In the genomic region with DNA sequence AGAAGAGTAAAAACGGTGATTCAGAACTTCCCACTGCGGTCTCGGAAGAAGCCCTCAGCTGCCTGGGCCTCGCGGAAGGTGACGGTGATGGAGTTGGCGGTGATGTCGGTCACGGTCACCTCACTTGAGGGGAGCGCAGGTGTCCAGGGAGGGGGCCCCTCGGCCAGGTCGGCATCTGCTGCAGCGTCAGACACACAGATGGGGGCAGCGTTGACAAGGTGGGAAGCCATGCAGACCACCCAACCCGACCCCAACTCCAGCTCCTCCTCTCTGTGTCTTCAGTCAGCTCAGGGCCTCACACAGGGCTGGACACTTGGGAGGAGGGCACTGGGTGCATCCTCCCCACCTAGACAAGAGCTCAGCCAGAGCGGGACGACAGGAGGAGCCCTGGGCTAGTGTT, we compare ENCODE assay signal across 16 cellular contexts. TPM values are rescaled to one million over a fixed set of nuclear protein-coding genes. Genes with fewer than 3 reads are reported as not detected.
DNase-seq lines count a peak whose midpoint lies in the region; ATAC-seq and TF ChIP-seq lines count a peak whose summit lies in the region.
"Had no signal": no experiment of that assay in that cellular context is flagged by ENCODE, and none has a peak within 500 bp of the region (broad histone marks: within the 10 kb centered on the region; RNA-seq: fewer than 3 reads in every experiment).

No MANE protein-coding gene starts in this region.

- ATAC-seq in stimulated activated naive B cell treated with anti-CD40 and anti-IgM and Interleukin-4, amounts not matched to agents 10 μg/mL and 1 μg/mL and 100 μg/mL, for 72 hours (replicated peaks), result no peak
- ATAC-seq in GM18511 (IDR thresholded peaks at IDR 0.05; ENCODE audit: unreplicated experiment), result no peak
- ATAC-seq in stimulated activated naive CD8-positive, alpha-beta T cell treated with anti-CD3 and anti-CD28 coated beads, Interleukin-15, amount 100 ng/mL, for 72 hours, result no peak
- ATAC-seq: A549; CD8-positive, alpha-beta T cell had no signal

- H3K27me3 Mint-ChIP-seq in chondrocyte (ENCODE audit: low read depth) (no peaks in the 10 kb centered on the region), osteocyte (ENCODE audit: unreplicated experiment) (no peaks in the 10 kb centered on the region)
- H3K27me3 Mint-ChIP-seq in stimulated activated naive B cell treated with anti-CD40 and anti-IgM and Interleukin-4, amounts not matched to agents 10 μg/mL and 1 μg/mL and 100 μg/mL, for 72 hours, result no peaks in the 10 kb centered on the region
- H3K27me3 Mint-ChIP-seq in activated naive CD8-positive, alpha-beta T cell treated with anti-CD3 and anti-CD28 coated beads for 36 hours, result no peaks in the 10 kb centered on the region
- no peaks in the 10 kb centered on the region for H3K27me3 Mint-ChIP-seq in stimulated activated naive CD8-positive, alpha-beta T cell treated with anti-CD3 and anti-CD28 coated beads, Interleukin-15, amount 100 ng/mL, for 72 hours

- H3K36me3 Mint-ChIP-seq in chondrocyte (ENCODE audit: low read depth) (no peaks in the 10 kb centered on the region), osteocyte (ENCODE audit: unreplicated experiment) (peaks cover 3% of the 10 kb centered on the region)
- H3K36me3 Mint-ChIP-seq in stimulated activated naive B cell treated with anti-CD40 and anti-IgM and Interleukin-4, amounts not matched to agents 10 μg/mL and 1 μg/mL and 100 μg/mL, for 72 hours, result peaks cover 4 to 7% of the 10 kb centered on the region in 2 donors
- H3K36me3 Mint-ChIP-seq in activated naive CD8-positive, alpha-beta T cell treated with anti-CD3 and anti-CD28 coated beads for 36 hours, result no peaks in the 10 kb centered on the region

- no peaks in the 10 kb centered on the region for H3K9me3 Mint-ChIP-seq in chondrocyte (ENCODE audit: low read depth)
- H3K9me3 Mint-ChIP-seq in osteocyte (ENCODE audit: unreplicated experiment), result no peaks in the 10 kb centered on the region
- H3K9me3 Mint-ChIP-seq in stimulated activated naive B cell treated with anti-CD40 and anti-IgM and Interleukin-4, amounts not matched to agents 10 μg/mL and 1 μg/mL and 100 μg/mL, for 72 hours, result no peaks in the 10 kb centered on the region
- no peaks in the 10 kb centered on the region for H3K9me3 Mint-ChIP-seq in activated naive CD8-positive, alpha-beta T cell treated with anti-CD3 and anti-CD28 coated beads for 36 hours
- no peaks in the 10 kb centered on the region for H3K9me3 Mint-ChIP-seq in stimulated activated naive CD8-positive, alpha-beta T cell treated with anti-CD3 and anti-CD28 coated beads, Interleukin-15, amount 100 ng/mL, for 72 hours
- H3K9me3 Mint-ChIP-seq: CD8-positive, alpha-beta T cell had no signal

- H3K4me3 Mint-ChIP-seq in chondrocyte (ENCODE audit: unreplicated experiment) (no peak overlapping the region), osteocyte (ENCODE audit: unreplicated experiment) (no peak overlapping the region)
- no peak overlapping the region for H3K4me3 Mint-ChIP-seq in stimulated activated naive B cell treated with anti-CD40 and anti-IgM and Interleukin-4, amounts not matched to agents 10 μg/mL and 1 μg/mL and 100 μg/mL, for 72 hours
- H3K4me3 Mint-ChIP-seq in activated naive CD8-positive, alpha-beta T cell treated with anti-CD3 and anti-CD28 coated beads for 36 hours, result no peak overlapping the region
- H3K4me3 Mint-ChIP-seq in stimulated activated naive CD8-positive, alpha-beta T cell treated with anti-CD3 and anti-CD28 coated beads, Interleukin-15, amount 100 ng/mL, for 72 hours, result no peak overlapping the region
- H3K4me3 Mint-ChIP-seq: CD14-positive monocyte; CD8-positive, alpha-beta T cell had no signal

- H3K4me1 Mint-ChIP-seq in chondrocyte (ENCODE audit: low read depth), result peaks cover 12% of the 10 kb centered on the region
- peaks cover 17% of the 10 kb centered on the region for H3K4me1 Mint-ChIP-seq in osteocyte (ENCODE audit: unreplicated experiment)
- H3K4me1 Mint-ChIP-seq in stimulated activated naive B cell treated with anti-CD40 and anti-IgM and Interleukin-4, amounts not matched to agents 10 μg/mL and 1 μg/mL and 100 μg/mL, for 72 hours, result peaks cover 1 to 6% of the 10 kb centered on the region in 2 donors
- H3K4me1 Mint-ChIP-seq in activated naive CD8-positive, alpha-beta T cell treated with anti-CD3 and anti-CD28 coated beads for 36 hours, result peaks cover 2% of the 10 kb centered on the region
- peaks cover 9% of the 10 kb centered on the region for H3K4me1 Mint-ChIP-seq in stimulated activated naive CD8-positive, alpha-beta T cell treated with anti-CD3 and anti-CD28 coated beads, Interleukin-15, amount 100 ng/mL, for 72 hours

- DNase-seq in chondrocyte (ENCODE audit: low spot score) (peak; percentile 86), islet precursor cell (peak; percentile 46), osteocyte (ENCODE audit: extremely low spot score, unreplicated experiment) (peak; percentile 78), NCI-H226 (no peak)
- no peak for DNase-seq in stimulated activated naive B cell treated with anti-CD40 and anti-IgM and Interleukin-4, amounts not matched to agents 10 μg/mL and 1 μg/mL and 100 μg/mL, for 72 hours
- DNase-seq in activated naive CD8-positive, alpha-beta T cell treated with anti-CD3 and anti-CD28 coated beads for 36 hours, result no peak
- no peak for DNase-seq in stimulated activated naive CD8-positive, alpha-beta T cell treated with anti-CD3 and anti-CD28 coated beads, Interleukin-15, amount 100 ng/mL, for 72 hours
- DNase-seq: CD8-positive, alpha-beta T cell; COR-L47; DMS153; DMS79 treated with DMSO at 0.1 percent for 48 hours; EL; GOT3 had no signal

- no peak overlapping the region for H3K27ac Mint-ChIP-seq in chondrocyte (ENCODE audit: unreplicated experiment)
- H3K27ac Mint-ChIP-seq in osteocyte (ENCODE audit: unreplicated experiment), result no peak overlapping the region
- H3K27ac Mint-ChIP-seq in stimulated activated naive B cell treated with anti-CD40 and anti-IgM and Interleukin-4, amounts not matched to agents 10 μg/mL and 1 μg/mL and 100 μg/mL, for 72 hours, result peak overlapping the region; percentile 14
- H3K27ac Mint-ChIP-seq in activated naive CD8-positive, alpha-beta T cell treated with anti-CD3 and anti-CD28 coated beads for 36 hours, result no peak overlapping the region
- H3K27ac Mint-ChIP-seq in stimulated activated naive CD8-positive, alpha-beta T cell treated with anti-CD3 and anti-CD28 coated beads, Interleukin-15, amount 100 ng/mL, for 72 hours, result no peak overlapping the region
- H3K27ac Mint-ChIP-seq: CD8-positive, alpha-beta T cell had no signal

- no peak for TF ChIP-seq CTCF in chondrocyte (IDR thresholded peaks at IDR 0.05)
- TF ChIP-seq CTCF in osteocyte (IDR thresholded peaks at IDR 0.05), result no peak

RNA-seq across cellular contexts. Expression of a gene that starts 18.6 kb away (rescaled TPM):
- total RNA-seq in chondrocyte (3.6 to 6.9 TPM (median 4.7 TPM) in 3 replicates), osteocyte (8.1 and 9.6 TPM in 2 replicates)
- total RNA-seq in activated naive CD8-positive, alpha-beta T cell treated with anti-CD3 and anti-CD28 coated beads for 36 hours, result 10 to 100 TPM; 11.6 to 12.5 TPM

RNA-seq across cellular contexts. Expression of a gene that starts 36.8 kb away (rescaled TPM):
- total RNA-seq in chondrocyte, result not detected in 3 replicates
- not detected in 2 replicates for total RNA-seq in osteocyte
- total RNA-seq in activated naive CD8-positive, alpha-beta T cell treated with anti-CD3 and anti-CD28 coated beads for 36 hours, result 1 to 10 TPM; 4.3 to 5.3 TPM

RNA-seq across cellular contexts. Expression of a gene that starts 56.8 kb away (rescaled TPM):
- total RNA-seq in chondrocyte, result 0.56 to 0.94 TPM (median 0.87 TPM) in 3 replicates
- 2.7 and 3.0 TPM in 2 replicates for total RNA-seq in osteocyte
- total RNA-seq in activated naive CD8-positive, alpha-beta T cell treated with anti-CD3 and anti-CD28 coated beads for 36 hours, result 10 to 100 TPM; 44.2 to 44.3 TPM

Comparison
In these comparisons a context has a peak if more than half of its experiments do, and no peak if none do; other contexts are left out.
1. DNase-seq: peak in chondrocyte (single experiment), islet precursor cell (single experiment) and osteocyte (single experiment); none in stimulated activated naive B cell treated with anti-CD40 and anti-IgM and Interleukin-4, amounts not matched to agents 10 μg/mL and 1 μg/mL and 100 μg/mL, for 72 hours (single experiment), activated naive CD8-positive, alpha-beta T cell treated with anti-CD3 and anti-CD28 coated beads for 36 hours (single experiment), stimulated activated naive CD8-positive, alpha-beta T cell treated with anti-CD3 and anti-CD28 coated beads, Interleukin-15, amount 100 ng/mL, for 72 hours (0 of 2) and NCI-H226 (single experiment).
2. RNA of a gene that starts 56.8 kb away (total RNA-seq): 44.2 to 44.3 TPM in activated naive CD8-positive, alpha-beta T cell treated with anti-CD3 and anti-CD28 coated beads for 36 hours; 2.7 to 3.0 TPM in osteocyte and 0.56 to 0.94 TPM in chondrocyte; every median in the first group is over 10 times any median in the second.